8 cellular contexts compared by ENCODE assay signal in the genomic region with DNA sequence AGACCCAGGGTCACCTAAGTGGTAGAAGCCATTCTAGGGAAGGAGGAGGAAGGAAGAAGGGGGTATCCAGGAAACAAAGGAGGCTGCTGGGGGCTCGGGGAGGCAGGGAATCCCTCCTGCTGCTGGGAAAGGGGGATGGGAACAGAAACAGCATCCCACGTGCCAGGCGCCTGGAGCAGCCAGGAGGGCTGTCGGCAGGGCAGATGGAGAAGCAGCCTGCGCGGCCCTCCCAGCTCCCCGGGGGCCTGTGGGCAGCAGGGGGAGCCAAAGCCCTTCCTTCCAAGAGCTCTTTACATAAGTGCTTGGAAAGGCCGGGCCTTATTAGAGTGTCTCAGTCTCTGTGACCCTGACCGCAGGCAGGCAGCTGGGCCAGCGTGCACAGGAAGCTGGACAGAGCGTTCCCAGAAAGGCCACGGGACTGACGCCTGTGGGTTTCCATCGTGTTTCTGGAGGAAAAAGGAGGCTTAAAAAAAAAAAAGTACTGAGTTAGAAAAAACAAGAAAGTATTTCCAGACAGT. TPM values are rescaled to one million over a fixed set of nuclear protein-coding genes. Genes with fewer than 3 reads are reported as not detected.
DNase-seq lines count a peak whose midpoint lies in the region; TF ChIP-seq lines count a peak whose summit lies in the region.

No MANE protein-coding gene starts in this region.

- peaks cover 38% of the 10 kb centered on the region; the same call in 1 of the 2 replicates for H3F3A ChIP-seq in PC-9 (ENCODE audit: insufficient read depth, low read depth)

- no peaks in the 10 kb centered on the region for H3K79me2 ChIP-seq in PC-9 (ENCODE audit: low read depth)

- POLR2A ChIA-PET in PC-9 (lab: Charles Lee; ENCODE audit: unreplicated experiment): interaction anchor here (0.7 to 0.8 kb wide), 2 partner anchors 22 to 409 kb away, joined by 3 to 25 read pairs; no protein-coding TSS in a partner anchor

- intact Hi-C loops in PC-9 (cut with micrococcal nuclease; ENCODE audit: unreplicated experiment): loop anchor here (2.0 kb wide), 1 partner anchor 372 kb away; no protein-coding TSS in a partner anchor

- peak; percentile 54 for TF ChIP-seq CTCF in PC-9 (conservative IDR thresholded peaks at IDR 0.05)

- no peak overlapping the region for H3K4me2 ChIP-seq in PC-9

- no peak overlapping the region for H2AFZ ChIP-seq in PC-9

- CTCF ChIA-PET in PC-9 (lab: Charles Lee): interaction anchor here (0.6 to 2.2 kb wide), 9 partner anchors 10 to 1641 kb away, joined by 3 to 9 read pairs (median 5); no protein-coding TSS in a partner anchor

- no peaks in the 10 kb centered on the region for H3K9me3 ChIP-seq in PC-9 (ENCODE audit: insufficient read depth, low read depth)
- H3K9me3 ChIP-seq in mucosa of stomach (ENCODE audit: control insufficient read depth, low read length): no peaks in the 10 kb centered on the region

- H3K36me3 ChIP-seq in PC-9 (ENCODE audit: low read depth) (peaks cover 23% of the 10 kb centered on the region), mucosa of stomach (ENCODE audit: control insufficient read depth, insufficient read depth, low read length) (no peaks in the 10 kb centered on the region)

- H3K4me1 ChIP-seq in PC-9 (replicated peaks; ENCODE audit: insufficient read depth): peaks cover 10% of the 10 kb centered on the region
- peaks cover 30% of the 10 kb centered on the region for H3K4me1 ChIP-seq in mucosa of stomach (ENCODE audit: control insufficient read depth, insufficient read depth, low read length)

- H3K9me2 ChIP-seq in PC-9 (ENCODE audit: insufficient read depth): no peaks in the 10 kb centered on the region

- H3K27me3 ChIP-seq in PC-9 (ENCODE audit: insufficient read depth, low read depth): no peaks in the 10 kb centered on the region
- H3K27me3 ChIP-seq in mucosa of stomach (ENCODE audit: control insufficient read depth, insufficient read depth, low read length): no peaks in the 10 kb centered on the region

- peak; percentile 47 for DNase-seq in DMS79 treated with DMSO at 0.1 percent for 48 hours (lab: John Stamatoyannopoulos, UW)
- DNase-seq in HT-29 (ENCODE audit: low spot score): peak; percentile 93
- DNase-seq in PC-9: peak in 1 of 2 experiments; percentile 79
- DNase-seq in activated T-cell treated with anti-CD3 and anti-CD28 coated beads, Interleukin-2, amount 50 U/mL, for 48 hours: peak; percentile 74 to 80
- DNase-seq in erythroblast (lab: John Stamatoyannopoulos, UW): peak; percentile 67 to 68
- peak; percentile 34 to 51 for DNase-seq in stimulated activated CD8-positive, alpha-beta memory T cell treated with anti-CD3 and anti-CD28 coated beads, Interleukin-4, amount 100 ng/mL, for 1 hour (ENCODE audit: low read depth in 2 of 2, low spot score in 1 of 2)
- DNase-seq in NCI-H774 (lab: John Stamatoyannopoulos, UW): no peak

- H3K27ac ChIP-seq in PC-9: no peak overlapping the region

- H4K20me1 ChIP-seq in PC-9 (ENCODE audit: insufficient read depth): no peaks in the 10 kb centered on the region

- no peak for TF ChIP-seq POLR2A in erythroblast (IDR thresholded peaks at IDR 0.05; ENCODE audit: low read length)

- BruUV-seq in PC-9 (replicated peaks; lab: Mats Ljungman, UMichigan): no TSS peak

- H3K9ac ChIP-seq in mucosa of stomach (ENCODE audit: low read length): peak overlapping the region; percentile 61

- H3K4me3 ChIP-seq in PC-9 (no peak overlapping the region), mucosa of stomach (ENCODE audit: low read length) (no peak overlapping the region)

RNA-seq across cellular contexts. Expression of a gene that starts 24.8 kb away (rescaled TPM):
- 20.0 and 26.1 TPM in 2 replicates for total RNA-seq in HT-29 (2014; rRNA removed; shearing (Covaris generic))
- total RNA-seq in PC-9 (2021): 35.8 and 50.7 TPM in 2 replicates

RNA-seq across cellular contexts. Expression of a gene that starts 41.0 kb away (rescaled TPM):
- 13.3 and 23.5 TPM in 2 replicates for total RNA-seq in HT-29 (2014; rRNA removed; shearing (Covaris generic))
- 6.0 and 6.1 TPM in 2 replicates for total RNA-seq in PC-9 (2021)

RNA-seq across cellular contexts. Expression of a gene that starts 43.4 kb away (rescaled TPM):
- 36.9 and 47.2 TPM in 2 replicates for total RNA-seq in HT-29 (2014; rRNA removed; shearing (Covaris generic))
- 67.2 and 81.8 TPM in 2 replicates for total RNA-seq in PC-9 (2021)
